ENCODE assay signal across 1 cellular context in genomic region chr7:114924066-114924712, GRCh38.
TF ChIP-seq lines count a peak whose summit lies in the region.

No MANE protein-coding gene starts in this region.

TF ChIP-seq in WTC11, 78 proteins besides CTCF, POLR2A, EP300 and RAD21 (continued from another document):
- TF ChIP-seq FOXP4 (CRISPR knock-in tag; IDR thresholded peaks at IDR 0.05) = no peak
